In the genomic region with DNA sequence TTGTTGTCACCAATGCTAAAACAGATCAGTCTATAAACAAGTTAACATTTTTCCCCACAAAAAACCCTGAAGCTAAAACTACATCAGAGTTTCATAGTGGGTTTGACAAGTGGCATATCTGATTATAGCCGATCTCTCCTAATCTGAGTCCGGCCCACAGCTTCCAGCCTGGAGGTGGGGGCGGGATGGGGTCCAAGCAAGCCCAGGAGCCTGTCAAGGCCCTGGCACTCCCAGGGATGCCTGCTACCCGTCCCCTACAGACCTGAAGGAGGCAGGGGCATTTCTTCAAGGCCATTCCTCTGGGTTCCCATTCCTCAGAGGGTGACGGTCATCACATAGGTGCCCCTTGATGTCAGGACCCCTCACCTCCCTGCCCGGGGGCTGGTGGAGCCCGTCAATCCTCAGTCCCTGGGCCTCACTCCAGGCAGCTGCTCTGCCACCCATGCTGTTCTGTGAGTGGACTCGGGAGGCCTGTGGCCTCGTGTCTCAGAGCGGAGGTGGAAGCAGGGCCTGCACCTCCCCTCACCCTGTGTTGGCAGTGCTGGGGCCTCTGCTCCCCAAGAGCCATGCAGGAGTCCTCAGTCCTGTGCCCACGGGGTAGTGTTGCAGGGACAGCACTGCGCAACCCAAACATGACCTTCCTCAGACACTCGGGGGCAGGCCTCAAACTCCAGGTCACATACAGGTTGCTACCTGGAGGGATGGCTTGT, we compare ENCODE assay signal across 14 cellular contexts. TPM values are rescaled to one million over a fixed set of nuclear protein-coding genes. Genes with fewer than 3 reads are reported as not detected.
DNase-seq lines count a peak whose midpoint lies in the region; FAIRE-seq and TF ChIP-seq lines count a peak whose summit lies in the region.
"Had no signal": no experiment of that assay in that cellular context is flagged by ENCODE, and none has a peak within 500 bp of the region (broad histone marks: within the 10 kb centered on the region; RNA-seq: fewer than 3 reads in every experiment).

No MANE protein-coding gene starts in this region.

- no peak overlapping the region for H3K27ac Mint-ChIP-seq in neural crest cell (ENCODE audit: unreplicated experiment)
- H3K27ac Mint-ChIP-seq: CD4-positive, CD25-positive, alpha-beta regulatory T cell; HFFc6 had no signal

- H3K27me3 ChIP-seq in left ventricle myocardium inferior (ENCODE audit: low read depth) (no peaks in the 10 kb centered on the region), bronchial epithelial cell (ENCODE audit: control insufficient read depth, insufficient read depth, low read length) (no peaks in the 10 kb centered on the region), spleen (replicated peaks in 1 of 7) (peaks cover 0 to 14% (median 0%) of the 10 kb centered on the region in 7 donors)

- H3K9me3 ChIP-seq in left ventricle myocardium inferior (replicated peaks) (no peaks in the 10 kb centered on the region), spleen (no peaks in the 10 kb centered on the region)
- H3K9me3 ChIP-seq: BLaER1 treated with 17β-estradiol and CSF1 and Interleukin-3, amounts not matched to agents 10 nM and 100 nM had no signal

- H3K4me1 Mint-ChIP-seq in neural crest cell: no peaks in the 10 kb centered on the region
- H3K4me1 Mint-ChIP-seq: CD4-positive, CD25-positive, alpha-beta regulatory T cell had no signal

- FAIRE-seq in bronchial epithelial cell (lab: Jason Lieb, UNC): peak; percentile 36

- H3K4me3 Mint-ChIP-seq in neural crest cell: peak overlapping the region; percentile 31
- H3K4me3 Mint-ChIP-seq: CD4-positive, CD25-positive, alpha-beta regulatory T cell; HFFc6 had no signal

- H3K36me3 ChIP-seq in left ventricle myocardium inferior (peaks cover 5% of the 10 kb centered on the region), bronchial epithelial cell (ENCODE audit: control insufficient read depth, insufficient read depth, low read length) (no peaks in the 10 kb centered on the region), spleen (no peaks in the 10 kb centered on the region)

- DNase-seq in cardiac septum (ENCODE audit: low spot score) (peak; percentile 72), left ventricle myocardium inferior (no peak), bronchial epithelial cell (ENCODE audit: low read depth) (no peak), neural crest cell (ENCODE audit: low read depth, low spot score) (no peak), spleen (peak; percentile 63), Kasumi-1 (lab: John Stamatoyannopoulos, UW) (no peak), NCI-H2107 (lab: John Stamatoyannopoulos, UW) (no peak)
- DNase-seq: ACHN; CD4-positive, CD25-positive, alpha-beta regulatory T cell; DMS53; HCEC 1CT; HFFc6 had no signal

- 76 to 92% (median 87%) methylated on average over 7 to 13 of the region's 13 CpGs for WGBS in spleen, 5 donors

- peaks cover 2% of the 10 kb centered on the region for H3K9me3 Mint-ChIP-seq in neural crest cell
- H3K9me3 Mint-ChIP-seq: CD4-positive, CD25-positive, alpha-beta regulatory T cell; HFFc6 had no signal

- H3K27ac ChIP-seq in left ventricle myocardium inferior (replicated peaks) (no peak overlapping the region), spleen (no peak overlapping the region)
- H3K27ac ChIP-seq: BLaER1 treated with 17β-estradiol and CSF1 and Interleukin-3, amounts not matched to agents 10 nM and 100 nM; HL-60 had no signal

- intact Hi-C loops in cardiac septum (cut with DNase I) (no loop called here), left ventricle myocardium inferior (cut with micrococcal nuclease) (no loop called here), spleen (cut with DNase I; ENCODE audit: low total_unique reads) (no loop called here)

- H3K36me3 Mint-ChIP-seq in neural crest cell (ENCODE audit: low read depth): peaks cover 10% of the 10 kb centered on the region
- H3K36me3 Mint-ChIP-seq: CD4-positive, CD25-positive, alpha-beta regulatory T cell had no signal

- TF ChIP-seq CTCF in left ventricle myocardium inferior (IDR thresholded peaks at IDR 0.05; ENCODE audit: borderline replicate concordance) (no peak), bronchial epithelial cell (IDR thresholded peaks at IDR 0.05; ENCODE audit: insufficient read depth, low read length, severe bottlenecking) (no peak), neural crest cell (conservative IDR thresholded peaks at IDR 0.05) (no peak), spleen (IDR thresholded peaks at IDR 0.05 in 8 of 11, conservative IDR thresholded peaks at IDR 0.05 in 3 of 11) (no peak)

- H3K4me3 ChIP-seq in left ventricle myocardium inferior (no peak overlapping the region), bronchial epithelial cell (ENCODE audit: low read depth, low read length) (no peak overlapping the region), spleen (no peak overlapping the region)
- H3K4me3 ChIP-seq: BLaER1 treated with 17β-estradiol and CSF1 and Interleukin-3, amounts not matched to agents 10 nM and 100 nM had no signal

- TF ChIP-seq POLR2A in spleen (IDR thresholded peaks at IDR 0.05): no peak

- no peaks in the 10 kb centered on the region for H3K27me3 Mint-ChIP-seq in neural crest cell (ENCODE audit: low read depth)
- H3K27me3 Mint-ChIP-seq: CD4-positive, CD25-positive, alpha-beta regulatory T cell had no signal

- peaks cover 22% of the 10 kb centered on the region for H3K4me1 ChIP-seq in left ventricle myocardium inferior
- no peaks in the 10 kb centered on the region for H3K4me1 ChIP-seq in spleen

RNA-seq across cellular contexts. Expression of gene DPYSL4, which starts 8.8 kb away (rescaled TPM):
- total RNA-seq in cardiac septum (55.4 TPM), left ventricle myocardium inferior (42.8 TPM), bronchial epithelial cell (0.13 and 0.26 TPM in 2 replicates), neural crest cell (145 and 155 TPM in 2 replicates), spleen (1 to 10 TPM in 4 of 7 donors, under 1 TPM in 2, not detected in 1; 0.85 to 6.0 (median 1.6) TPM)
- polyA plus RNA-seq in spleen: 1 to 10 TPM in 1 of 3 donors, under 1 TPM in 2; 0.55 to 1.0 (median 0.96) TPM

Comparison
In these comparisons a context has a peak if more than half of its experiments do, and no peak if none do; other contexts are left out.
1. DNase-seq: peak in cardiac septum (single experiment) and spleen (single experiment); none in left ventricle myocardium inferior (single experiment), bronchial epithelial cell (single experiment), neural crest cell (single experiment), Kasumi-1 (0 of 2) and NCI-H2107 (single experiment).